Comparison of ENCODE assay signal across 8 cellular contexts in the genomic region with DNA sequence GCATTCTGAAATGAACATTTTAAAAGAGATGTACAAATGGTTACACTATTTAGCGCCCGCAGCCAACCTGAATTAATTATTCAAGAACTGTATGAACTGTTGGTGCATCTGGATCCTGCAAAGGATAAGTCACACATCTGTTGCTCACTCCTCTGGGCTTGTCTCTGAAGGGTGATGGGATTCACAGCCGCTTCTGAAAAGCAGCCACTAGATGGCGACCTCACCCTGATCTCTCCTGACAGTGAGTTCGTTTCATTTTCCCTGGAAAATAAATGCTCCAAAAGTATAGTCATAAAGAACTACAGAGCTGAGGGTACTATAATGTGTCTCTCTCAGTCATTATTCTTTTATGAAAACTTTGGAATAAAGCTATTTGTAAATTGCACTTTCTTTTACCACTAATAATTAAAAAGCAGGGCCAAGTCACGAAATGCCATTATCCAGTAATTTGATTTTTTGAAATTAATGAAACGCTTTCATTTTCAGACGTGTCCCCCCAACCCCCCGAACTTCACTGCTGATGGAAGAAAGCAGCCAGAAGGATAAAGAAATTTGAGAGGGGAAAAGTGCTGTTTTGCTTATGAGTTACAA.
A peak's percentile ranks its signal among the peaks of the same experiment; 100 is the strongest.
DNase-seq lines count a peak whose midpoint lies in the region; ATAC-seq and FAIRE-seq lines count a peak whose summit lies in the region.

No MANE protein-coding gene starts in this region.

- H3K27me3 Mint-ChIP-seq in activated naive CD4-positive, alpha-beta T cell treated with anti-CD3 and anti-CD28 coated beads for 36 hours (ENCODE audit: low read depth), result peaks cover 2% of the 10 kb centered on the region

- no peaks in the 10 kb centered on the region for H3K9me3 Mint-ChIP-seq in activated naive CD4-positive, alpha-beta T cell treated with anti-CD3 and anti-CD28 coated beads for 36 hours

- CTCF ChIA-PET in activated naive CD4-positive, alpha-beta T cell treated with anti-CD3 and anti-CD28 coated beads for 36 hours (lab: Charles Lee), result interaction anchor here (0.6 to 1.5 kb wide), 8 partner anchors 9 to 403 kb away, joined by 3 to 4 read pairs (median 3); no protein-coding TSS in a partner anchor

- ATAC-seq in GM21526 (IDR thresholded peaks at IDR 0.05; ENCODE audit: low FRiP score, unreplicated experiment) (peak; percentile 89), GM21576 (IDR thresholded peaks at IDR 0.05; ENCODE audit: unreplicated experiment) (no peak)

- peak; percentile 40 for DNase-seq in DMS 273 treated with DMSO at 0.1 percent for 48 hours (lab: John Stamatoyannopoulos, UW)
- DNase-seq in LHCN-M2 (ENCODE audit: low read depth), result peak; percentile 71
- DNase-seq in RCC 7860 (ENCODE audit: low spot score), result peak; percentile 21
- DNase-seq in activated naive CD4-positive, alpha-beta T cell treated with anti-CD3 and anti-CD28 coated beads for 36 hours, result peak; percentile 64
- peak; percentile 74 for DNase-seq in glomerular visceral epithelial cell (ENCODE audit: extremely low spot score)
- DNase-seq in posterior vena cava (ENCODE audit: low spot score), result peak; percentile 82

- intact Hi-C loops in activated naive CD4-positive, alpha-beta T cell treated with anti-CD3 and anti-CD28 coated beads for 36 hours (cut with micrococcal nuclease), result loop anchor here (1.0 kb wide), 1 partner anchor 1891 kb away; no protein-coding TSS in a partner anchor
- intact Hi-C loops in posterior vena cava (cut with DNase I), result no loop called here

- no peak overlapping the region for H3K27ac Mint-ChIP-seq in activated naive CD4-positive, alpha-beta T cell treated with anti-CD3 and anti-CD28 coated beads for 36 hours

- H3K36me3 Mint-ChIP-seq in activated naive CD4-positive, alpha-beta T cell treated with anti-CD3 and anti-CD28 coated beads for 36 hours (ENCODE audit: low read depth), result no peaks in the 10 kb centered on the region

- no peak overlapping the region for H3K4me3 Mint-ChIP-seq in activated naive CD4-positive, alpha-beta T cell treated with anti-CD3 and anti-CD28 coated beads for 36 hours

- FAIRE-seq in RCC 7860 (lab: Jason Lieb, UNC), result no peak

- peaks cover 2% of the 10 kb centered on the region for H3K4me1 Mint-ChIP-seq in activated naive CD4-positive, alpha-beta T cell treated with anti-CD3 and anti-CD28 coated beads for 36 hours (ENCODE audit: low read depth)

Comparison
In these comparisons a context has a peak if more than half of its experiments do, and no peak if none do; other contexts are left out.
1. DNase-seq: peak in every context shown above with its lines; median percentile 82 in posterior vena cava; 74 in glomerular visceral epithelial cell; 71 in LHCN-M2; 64 in activated naive CD4-positive, alpha-beta T cell treated with anti-CD3 and anti-CD28 coated beads for 36 hours; 40 in DMS 273 treated with DMSO at 0.1 percent for 48 hours; 21 in RCC 7860.